ENCODE assay signal across 9 cellular contexts in the genomic region with DNA sequence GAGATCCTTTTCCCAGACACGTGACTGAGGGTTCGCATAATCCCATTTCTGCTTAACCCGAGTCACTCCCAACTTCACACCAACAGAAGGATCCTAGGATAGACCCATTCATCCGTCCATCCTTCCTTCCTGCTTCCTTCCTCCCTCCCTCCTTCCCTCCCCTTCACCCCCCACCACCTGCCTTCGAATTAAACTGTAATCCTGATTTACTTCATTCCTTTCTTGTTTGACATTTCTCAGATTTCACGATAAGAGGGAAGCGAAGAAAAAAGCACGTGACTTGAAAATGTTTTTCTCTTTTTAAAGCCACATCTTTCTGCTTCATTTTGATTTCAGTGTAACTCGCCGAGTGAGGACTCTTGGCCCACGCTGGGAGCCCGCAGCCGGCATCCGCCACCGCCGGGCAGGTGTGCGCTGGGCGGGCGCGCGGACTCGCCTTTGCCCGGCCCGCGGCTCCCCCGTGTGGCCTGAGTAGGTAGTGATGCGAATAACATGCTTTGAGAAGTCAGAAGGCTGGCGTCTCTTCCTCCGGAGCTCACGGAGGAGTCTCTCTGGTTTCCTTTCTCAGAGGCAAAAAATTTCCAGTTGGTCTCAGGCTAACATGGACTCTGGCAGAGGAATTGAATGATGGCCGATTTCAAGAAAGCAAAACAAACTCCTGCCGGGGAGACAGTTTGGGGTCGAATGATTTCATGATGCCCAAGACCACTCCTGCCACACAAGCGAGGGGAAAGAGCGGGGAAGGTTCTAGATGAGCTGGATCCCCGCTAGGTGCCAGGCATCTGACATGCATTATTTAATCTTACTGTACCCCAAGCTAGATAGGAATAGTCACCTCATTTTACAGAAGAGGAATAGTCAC.
DNase-seq lines count a peak whose midpoint lies in the region; ATAC-seq, FAIRE-seq and TF ChIP-seq lines count a peak whose summit lies in the region.
"Had no signal": no experiment of that assay in that cellular context is flagged by ENCODE, and none has a peak within 500 bp of the region (broad histone marks: within the 10 kb centered on the region; RNA-seq: fewer than 3 reads in every experiment).

No MANE protein-coding gene starts in this region.

- H3K27me3 Mint-ChIP-seq in activated naive CD4-positive, alpha-beta T cell treated with anti-CD3 and anti-CD28 coated beads for 36 hours (ENCODE audit: low read depth) = no peaks in the 10 kb centered on the region
- no peaks in the 10 kb centered on the region for H3K27me3 Mint-ChIP-seq in glutamatergic neuron (ENCODE audit: unreplicated experiment)

- H3K4me1 ChIP-seq in pancreas (peaks cover 0 to 14% (median 5%) of the 10 kb centered on the region in 3 donors), tibial nerve (peaks cover 0 to 10% (median 0%) of the 10 kb centered on the region in 4 donors)

- H3K27ac ChIP-seq in pancreas (no peak overlapping the region), tibial nerve (peak overlapping the region in 1 of 4 donors; percentile 22)

- no peak for TF ChIP-seq POLR2A in tibial nerve (IDR thresholded peaks at IDR 0.05)

- no peaks in the 10 kb centered on the region for H3K9me3 ChIP-seq in pancreas
- no peaks in the 10 kb centered on the region for H3K9me3 ChIP-seq in tibial nerve

- TF ChIP-seq EP300 in tibial nerve (IDR thresholded peaks at IDR 0.05) = no peak

- TF ChIP-seq CTCF in glutamatergic neuron (IDR thresholded peaks at IDR 0.05; ENCODE audit: partially characterized antibody, unreplicated experiment) (peak; percentile 96), pancreas (IDR thresholded peaks at IDR 0.05) (peak; percentile 73 to 88 (median 84)), tibial nerve (IDR thresholded peaks at IDR 0.05) (peak; percentile 83 to 91 (median 85))

- H3K36me3 ChIP-seq in pancreas (no peaks in the 10 kb centered on the region), tibial nerve (peaks cover 0 to 11% (median 0%) of the 10 kb centered on the region in 3 donors)

- no peak overlapping the region for H3K27ac Mint-ChIP-seq in activated naive CD4-positive, alpha-beta T cell treated with anti-CD3 and anti-CD28 coated beads for 36 hours
- H3K27ac Mint-ChIP-seq in glutamatergic neuron (ENCODE audit: unreplicated experiment) = no peak overlapping the region
- H3K27ac Mint-ChIP-seq: stimulated activated naive CD8-positive, alpha-beta T cell treated with anti-CD3 and anti-CD28 coated beads, Interleukin-15, Interleukin-2, amounts not matched to agents 100 ng/mL and 50 ng/mL, for 24 hours had no signal

- CTCF ChIA-PET in activated naive CD4-positive, alpha-beta T cell treated with anti-CD3 and anti-CD28 coated beads for 36 hours (lab: Charles Lee) = interaction anchor here (0.6 to 1.6 kb wide), 15 partner anchors 31 to 651 kb away, joined by 3 to 9 read pairs (median 4); no protein-coding TSS in a partner anchor

- no peaks in the 10 kb centered on the region for H3K27me3 ChIP-seq in pancreas
- H3K27me3 ChIP-seq in tibial nerve = no peaks in the 10 kb centered on the region

- peaks cover 7% of the 10 kb centered on the region for H3K36me3 Mint-ChIP-seq in activated naive CD4-positive, alpha-beta T cell treated with anti-CD3 and anti-CD28 coated beads for 36 hours (ENCODE audit: low read depth)
- H3K36me3 Mint-ChIP-seq in glutamatergic neuron (ENCODE audit: unreplicated experiment) = no peaks in the 10 kb centered on the region

- peaks cover 32% of the 10 kb centered on the region for H3K4me1 Mint-ChIP-seq in activated naive CD4-positive, alpha-beta T cell treated with anti-CD3 and anti-CD28 coated beads for 36 hours (ENCODE audit: low read depth)
- H3K4me1 Mint-ChIP-seq in glutamatergic neuron (ENCODE audit: low read depth, unreplicated experiment) = no peaks in the 10 kb centered on the region

- intact Hi-C loops in activated naive CD4-positive, alpha-beta T cell treated with anti-CD3 and anti-CD28 coated beads for 36 hours (cut with micrococcal nuclease) = loop anchor here (1.0 to 5.0 kb wide), 6 partner anchors 118 to 909 kb away; a partner anchor contains a TSS
- intact Hi-C loops in pancreas (cut with DNase I) = loop anchor here in 2 of 3 donors (10.0 kb wide), 2 partner anchors 326 to 636 kb away; no protein-coding TSS in a partner anchor

- in situ Hi-C loops in KBM-7 (cut with MboI; ENCODE audit: low pct_unique_long_range_greater_than_20kb, low sequenced_read_pairs) = loop anchor here (10.0 to 25.0 kb wide), 5 partner anchors 311 to 636 kb away; no protein-coding TSS in a partner anchor

- ATAC-seq in GM21723 (IDR thresholded peaks at IDR 0.05; ENCODE audit: unreplicated experiment) = peak; percentile 99
- peak; percentile 94 to 98 (median 98) for ATAC-seq in pancreas

- no peak overlapping the region for H3K4me3 Mint-ChIP-seq in activated naive CD4-positive, alpha-beta T cell treated with anti-CD3 and anti-CD28 coated beads for 36 hours
- peak overlapping the region; percentile 51 for H3K4me3 Mint-ChIP-seq in glutamatergic neuron (ENCODE audit: unreplicated experiment)
- H3K4me3 Mint-ChIP-seq: stimulated activated naive CD8-positive, alpha-beta T cell treated with anti-CD3 and anti-CD28 coated beads, Interleukin-15, Interleukin-2, amounts not matched to agents 100 ng/mL and 50 ng/mL, for 24 hours had no signal

- DNase-seq in ELF-1 (ENCODE audit: low read depth, low spot score) (peak; percentile 82), KBM-7 (peak; percentile 67), SK-N-DZ (ENCODE audit: low spot score) (peak; percentile 68), glutamatergic neuron (peak; percentile 90), pancreas (peak; percentile 74 to 97 (median 87)), tibial nerve (ENCODE audit: low spot score in 2 of 2) (peak; percentile 83 to 90)
- peak; percentile 90 for DNase-seq in activated naive CD4-positive, alpha-beta T cell treated with anti-CD3 and anti-CD28 coated beads for 36 hours

- FAIRE-seq in pancreas (lab: Jason Lieb, UNC) = no peak

- peaks cover 8% of the 10 kb centered on the region for H3K9me3 Mint-ChIP-seq in activated naive CD4-positive, alpha-beta T cell treated with anti-CD3 and anti-CD28 coated beads for 36 hours
- peaks cover 1% of the 10 kb centered on the region for H3K9me3 Mint-ChIP-seq in glutamatergic neuron (ENCODE audit: unreplicated experiment)

- WGBS in pancreas, 2 donors = 7 to 10% methylated on average over 36 of the region's 36 CpGs
- 13 to 15% methylated on average over 36 of the region's 36 CpGs for WGBS in tibial nerve, 2 donors

- H3K4me3 ChIP-seq in pancreas (peak overlapping the region in 2 of 4 donors; percentile 10 to 16), tibial nerve (peak overlapping the region in 1 of 4 donors; percentile 32)
